18 cellular contexts compared by ENCODE assay signal in the genomic region with DNA sequence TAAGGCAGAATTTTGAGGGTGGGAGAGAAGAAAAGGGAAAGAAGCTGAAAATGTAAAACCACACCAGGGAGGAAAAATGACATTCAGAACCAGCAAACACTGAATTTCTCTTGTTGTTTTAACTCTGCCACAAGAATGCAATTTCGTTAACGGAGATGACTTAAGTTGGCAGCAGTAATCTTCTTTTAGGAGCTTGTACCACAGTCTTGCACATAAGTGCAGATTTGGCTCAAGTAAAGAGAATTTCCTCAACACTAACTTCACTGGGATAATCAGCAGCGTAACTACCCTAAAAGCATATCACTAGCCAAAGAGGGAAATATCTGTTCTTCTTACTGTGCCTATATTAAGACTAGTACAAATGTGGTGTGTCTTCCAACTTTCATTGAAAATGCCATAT. TPM values are rescaled to one million over a fixed set of nuclear protein-coding genes. Genes with fewer than 3 reads are reported as not detected.
"Had no signal": no experiment of that assay in that cellular context is flagged by ENCODE, and none has a peak within 500 bp of the region (broad histone marks: within the 10 kb centered on the region; RNA-seq: fewer than 3 reads in every experiment).

No MANE protein-coding gene starts in this region.

- H3K9me3 ChIP-seq: left lung, testis had no signal

- H3K36me3 ChIP-seq: heart right ventricle, left lung had no signal

- H3K4me3 ChIP-seq: heart right ventricle, left lung, testis had no signal

- H3K27me3 ChIP-seq: testis had no signal

- ATAC-seq: activated T-cell treated with anti-CD3 and anti-CD28 coated beads, Interleukin-2, amount 50 U/mL, for 72 hours; heart right ventricle; left lung; stimulated activated naive CD8-positive, alpha-beta T cell treated with anti-CD3 and anti-CD28 coated beads, Interleukin-15, Interleukin-2, amounts not matched to agents 100 U/mL and 50 U/mL, for 24 hours had no signal

- H3K27ac ChIP-seq: heart right ventricle, left lung, testis, VCaP had no signal

- DNase-seq: activated CD4-positive, alpha-beta memory T cell treated with anti-CD3 and anti-CD28 coated beads for 36 hours; activated CD8-positive, alpha-beta memory T cell treated with anti-CD3 and anti-CD28 coated beads, Interleukin-2, amount 50 U/mL, for 4 hours; activated gamma-delta T cell treated with Interleukin-2 at 50 U/mL for 16 hours; activated naive CD8-positive, alpha-beta T cell treated with anti-CD3 and anti-CD28 coated beads, Interleukin-2, amount 10 ng/mL, durations not matched to agents 7 days and 5 days; activated T-cell treated with anti-CD3 and anti-CD28 coated beads, Interleukin-2, amount 50 U/mL, for 72 hours; aorta; central memory CD4-positive, alpha-beta T cell; foreskin melanocyte; heart right ventricle; islet precursor cell; left lung; nephron progenitor cell; stimulated activated CD4-positive, alpha-beta T cell treated with anti-CD3 and anti-CD28 coated beads, Interleukin-4, amount 100 ng/mL, for 1 hour; stimulated activated CD8-positive, alpha-beta memory T cell treated with anti-CD3 and anti-CD28 coated beads, Interleukin-4, amount 100 ng/mL, for 48 hours; stimulated activated naive CD8-positive, alpha-beta T cell treated with anti-CD3 and anti-CD28 coated beads, Interleukin-15, Interleukin-2, amounts not matched to agents 100 U/mL and 50 U/mL, for 24 hours; T-helper 9 cell; testis had no signal

- H3K4me1 ChIP-seq: heart right ventricle, left lung, testis had no signal

RNA-seq across cellular contexts. Expression of a gene that starts 15.5 kb away (rescaled TPM):
- total RNA-seq: activated CD4-positive, alpha-beta memory T cell treated with anti-CD3 and anti-CD28 coated beads for 36 hours; activated naive CD8-positive, alpha-beta T cell treated with anti-CD3 and anti-CD28 coated beads, Interleukin-2, amount 10 ng/mL, durations not matched to agents 7 days and 5 days had no signal
